15 cellular contexts compared by ENCODE assay signal in the genomic region with DNA sequence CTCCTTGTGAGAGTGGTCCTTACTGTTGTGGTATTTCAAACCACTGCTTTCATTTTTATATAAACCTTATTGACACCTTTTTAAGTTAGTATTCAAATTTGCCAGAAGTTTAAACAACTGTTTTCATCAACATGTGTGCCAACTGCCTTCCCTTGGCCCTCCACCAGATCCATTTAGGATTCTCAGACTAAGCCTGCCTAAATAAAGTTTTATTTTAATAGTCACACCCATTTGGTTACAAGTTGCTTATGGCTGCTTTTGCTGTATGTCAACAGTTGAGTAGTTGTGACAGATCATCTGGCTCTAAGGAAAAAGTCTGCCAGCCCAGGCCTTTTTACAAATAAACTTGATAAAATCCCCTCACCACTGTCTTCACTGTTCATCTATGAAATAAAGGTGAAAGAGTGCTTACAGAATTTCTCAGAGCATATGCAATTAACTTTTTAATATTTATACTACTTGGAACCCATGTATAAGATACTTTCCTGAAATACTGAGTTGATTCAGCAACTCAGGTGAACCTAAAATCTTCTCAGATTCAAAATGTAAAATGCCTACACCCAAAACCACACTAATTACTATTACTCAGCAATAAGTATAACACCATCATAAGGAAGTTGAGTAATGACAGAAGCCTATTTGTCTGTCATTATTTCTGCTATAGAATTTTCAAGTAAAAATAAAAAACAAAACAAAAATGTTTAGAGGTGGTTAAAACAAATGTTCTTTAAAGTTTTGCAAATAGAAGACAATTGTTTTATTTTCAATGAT.
"Had no signal": no experiment of that assay in that cellular context is flagged by ENCODE, and none has a peak within 500 bp of the region (broad histone marks: within the 10 kb centered on the region; RNA-seq: fewer than 3 reads in every experiment).

No MANE protein-coding gene starts in this region.

- H3K4me3 Mint-ChIP-seq: activated naive CD8-positive, alpha-beta T cell; effector memory CD8-positive, alpha-beta T cell; T-helper 1 cell treated with Interleukin-12 subunit alpha and Interleukin-12 subunit beta and Interleukin-4 antibody, amounts not matched to agents 30 μg/mL and 1 μg/mL, for 36 hours; type B pancreatic cell had no signal

- DNase-seq: activated CD4-positive, alpha-beta T cell treated with anti-CD3 and anti-CD28 coated beads for 1 hour; amniotic stem cell; dermis blood vessel endothelial cell; effector memory CD8-positive, alpha-beta T cell; foreskin fibroblast; left cardiac atrium; retina; testis had no signal

- ATAC-seq: effector memory CD8-positive, alpha-beta T cell; left cardiac atrium had no signal

- H3K9me3 ChIP-seq: testis had no signal

- H3K27ac ChIP-seq: cardiac muscle cell, hepatocyte, testis had no signal

- H2AFZ ChIP-seq: hepatocyte had no signal

- H3K36me3 Mint-ChIP-seq: activated naive CD8-positive, alpha-beta T cell; type B pancreatic cell had no signal

- H3K9me3 Mint-ChIP-seq: effector memory CD8-positive, alpha-beta T cell; T-helper 1 cell treated with Interleukin-12 subunit alpha and Interleukin-12 subunit beta and Interleukin-4 antibody, amounts not matched to agents 30 μg/mL and 1 μg/mL, for 36 hours; type B pancreatic cell had no signal

- H3K4me3 ChIP-seq: cardiac muscle cell, hepatocyte, lung, testis had no signal

- H3K27ac Mint-ChIP-seq: activated naive CD8-positive, alpha-beta T cell; T-helper 1 cell treated with Interleukin-12 subunit alpha and Interleukin-12 subunit beta and Interleukin-4 antibody, amounts not matched to agents 30 μg/mL and 1 μg/mL, for 36 hours; type B pancreatic cell had no signal

- H3K27me3 Mint-ChIP-seq: activated naive CD8-positive, alpha-beta T cell; effector memory CD8-positive, alpha-beta T cell; type B pancreatic cell had no signal

- H3K4me2 ChIP-seq: hepatocyte had no signal

- H3K27me3 ChIP-seq: cardiac muscle cell, hepatocyte, testis had no signal

- H3K36me3 ChIP-seq: cardiac muscle cell had no signal

- FAIRE-seq: islet of Langerhans had no signal
